17 cellular contexts compared by ENCODE assay signal in the genomic region with DNA sequence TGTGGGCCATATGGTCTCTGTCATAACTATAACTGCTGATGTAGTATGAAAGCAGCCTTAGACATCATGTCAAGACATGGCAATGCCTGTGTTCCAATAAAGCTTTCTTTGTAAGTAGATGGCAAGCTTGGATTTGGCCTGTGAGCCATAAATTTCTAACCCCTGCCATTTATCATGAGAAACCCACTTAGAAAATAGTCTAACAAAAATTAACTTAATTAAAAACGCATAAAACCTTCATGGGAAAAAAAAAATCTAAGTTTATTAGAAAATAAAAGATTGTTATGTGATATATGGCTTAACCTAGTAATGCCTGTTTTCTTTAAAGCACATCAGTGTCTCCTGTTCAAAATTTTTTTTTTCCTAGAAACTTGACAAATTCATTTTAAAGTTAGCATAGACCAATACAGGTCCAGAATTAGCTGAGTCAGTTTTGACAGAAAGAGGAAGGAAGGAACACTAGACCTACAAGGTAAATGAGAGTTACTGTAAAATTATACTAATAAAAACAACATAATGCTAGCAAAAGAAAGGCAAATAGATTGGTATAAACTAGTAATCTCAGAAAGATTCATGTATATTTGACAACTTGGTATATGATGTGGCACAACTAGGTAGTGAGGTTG.
"Had no signal": no experiment of that assay in that cellular context is flagged by ENCODE, and none has a peak within 500 bp of the region (broad histone marks: within the 10 kb centered on the region; RNA-seq: fewer than 3 reads in every experiment).

No MANE protein-coding gene starts in this region.

- H3K27ac Mint-ChIP-seq: stimulated activated memory B cell treated with anti-CD40 and anti-IgM and Interleukin-4, amounts not matched to agents 10 μg/mL and 1 μg/mL and 100 μg/mL, for 72 hours had no signal

- H3K4me1 ChIP-seq: ascending aorta, esophagus muscularis mucosa, prostate gland, right lobe of liver, tibial nerve had no signal

- H3K9me3 Mint-ChIP-seq: natural killer cell; stimulated activated memory B cell treated with anti-CD40 and anti-IgM and Interleukin-4, amounts not matched to agents 10 μg/mL and 1 μg/mL and 100 μg/mL, for 72 hours had no signal

- H3K27me3 ChIP-seq: ascending aorta, esophagus muscularis mucosa, left lung, right lobe of liver, spleen, tibial nerve, vagina had no signal

- H3K36me3 Mint-ChIP-seq: natural killer cell had no signal

- H3K4me3 Mint-ChIP-seq: natural killer cell; stimulated activated memory B cell treated with anti-CD40 and anti-IgM and Interleukin-4, amounts not matched to agents 10 μg/mL and 1 μg/mL and 100 μg/mL, for 72 hours had no signal

- H3K9me3 ChIP-seq: ascending aorta, esophagus muscularis mucosa, left lung, prostate gland, right lobe of liver, spleen, tibial nerve, vagina had no signal

- DNase-seq: activated CD4-positive, alpha-beta T cell treated with anti-CD3 and anti-CD28 coated beads, Interleukin-2, amount 50 U/mL, for 4 hours; activated gamma-delta T cell; activated T-cell treated with anti-CD3 and anti-CD28 coated beads, Interleukin-2, amount 50 U/mL, for 48 hours; foreskin fibroblast; left lung; natural killer cell; right lobe of liver; spleen; stimulated activated CD4-positive, alpha-beta T cell treated with anti-CD3 and anti-CD28 coated beads, Interleukin-1b, Interleukin-23, amount 100 ng/mL, for 48 hours had no signal

- H3K4me3 ChIP-seq: ascending aorta, esophagus muscularis mucosa, left lung, prostate gland, right lobe of liver, spleen, tibial nerve, vagina had no signal

- FAIRE-seq: bronchial epithelial cell, TTC549 had no signal

- H3K27ac ChIP-seq: ascending aorta, esophagus muscularis mucosa, prostate gland, right lobe of liver, tibial nerve, vagina had no signal

- H3K36me3 ChIP-seq: prostate gland, right lobe of liver had no signal

- H3K27me3 Mint-ChIP-seq: stimulated activated memory B cell treated with anti-CD40 and anti-IgM and Interleukin-4, amounts not matched to agents 10 μg/mL and 1 μg/mL and 100 μg/mL, for 72 hours had no signal

- ATAC-seq: left lung; natural killer cell; right lobe of liver; stimulated activated memory B cell treated with anti-CD40 and anti-IgM and Interleukin-4, amounts not matched to agents 10 μg/mL and 1 μg/mL and 100 μg/mL, for 72 hours had no signal
